ENCODE assay signal across 15 cellular contexts in the genomic region with DNA sequence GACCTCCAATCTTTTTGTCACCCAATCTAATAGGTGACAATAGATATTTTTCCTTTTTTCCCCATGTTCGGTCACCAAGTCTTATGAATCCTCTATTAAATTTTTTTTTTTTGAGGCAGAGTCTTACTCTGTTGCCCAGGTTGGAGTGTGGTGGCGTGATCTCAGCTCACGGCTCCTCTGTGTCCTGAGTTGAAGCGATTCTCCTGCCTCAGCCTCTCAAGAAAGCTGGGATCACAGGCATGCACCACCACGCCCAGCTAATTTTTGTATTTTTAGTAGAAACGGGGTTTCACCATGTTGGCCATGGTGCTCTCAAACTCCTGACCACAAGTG. TPM values are rescaled to one million over a fixed set of nuclear protein-coding genes. Genes with fewer than 3 reads are reported as not detected.
DNase-seq lines count a peak whose midpoint lies in the region; ATAC-seq and TF ChIP-seq lines count a peak whose summit lies in the region.
"Had no signal": no experiment of that assay in that cellular context is flagged by ENCODE, and none has a peak within 500 bp of the region (broad histone marks: within the 10 kb centered on the region; RNA-seq: fewer than 3 reads in every experiment).

No MANE protein-coding gene starts in this region.

- no peak for TF ChIP-seq CTCF in neural progenitor cell (IDR thresholded peaks at IDR 0.05)

- H3K79me2 ChIP-seq in neural progenitor cell (ENCODE audit: low read depth): no peaks in the 10 kb centered on the region

- H3K4me1 Mint-ChIP-seq in CD4-positive, CD25-positive, alpha-beta regulatory T cell: peaks cover 6 to 15% (median 9%) of the 10 kb centered on the region in 4 donors
- peaks cover 15 to 19% (median 16%) of the 10 kb centered on the region in 3 donors for H3K4me1 Mint-ChIP-seq in IgD-negative memory B cell
- H3K4me1 Mint-ChIP-seq in dendritic cell treated with granulocyte-macrophage colony-stimulating factor and Interleukin-4, amounts not matched to agents 40 ng/mL and 50 ng/mL, for 4 days (ENCODE audit: low read depth): peaks cover 28% of the 10 kb centered on the region
- H3K4me1 Mint-ChIP-seq in neural progenitor cell: no peaks in the 10 kb centered on the region

- peak overlapping the region; percentile 71 to 92 (median 74) for H3K27ac Mint-ChIP-seq in CD4-positive, CD25-positive, alpha-beta regulatory T cell
- H3K27ac Mint-ChIP-seq in IgD-negative memory B cell: peak overlapping the region; percentile 57 to 98 (median 75)
- peak overlapping the region; percentile 75 for H3K27ac Mint-ChIP-seq in dendritic cell treated with granulocyte-macrophage colony-stimulating factor and Interleukin-4, amounts not matched to agents 40 ng/mL and 50 ng/mL, for 4 days
- H3K27ac Mint-ChIP-seq in neural progenitor cell: no peak overlapping the region

- H3K27me3 Mint-ChIP-seq in CD4-positive, CD25-positive, alpha-beta regulatory T cell: no peaks in the 10 kb centered on the region
- H3K27me3 Mint-ChIP-seq in IgD-negative memory B cell: no peaks in the 10 kb centered on the region
- H3K27me3 Mint-ChIP-seq in dendritic cell treated with granulocyte-macrophage colony-stimulating factor and Interleukin-4, amounts not matched to agents 40 ng/mL and 50 ng/mL, for 4 days: no peaks in the 10 kb centered on the region
- H3K27me3 Mint-ChIP-seq in neural progenitor cell (ENCODE audit: insufficient read depth, low read depth): peaks cover 5% of the 10 kb centered on the region

- H3K4me3 Mint-ChIP-seq in CD4-positive, CD25-positive, alpha-beta regulatory T cell: peak overlapping the region in 1 of 4 donors; percentile 12
- H3K4me3 Mint-ChIP-seq in IgD-negative memory B cell: peak overlapping the region in 3 of 4 donors; percentile 18 to 85 (median 73)
- peak overlapping the region; percentile 18 for H3K4me3 Mint-ChIP-seq in dendritic cell treated with granulocyte-macrophage colony-stimulating factor and Interleukin-4, amounts not matched to agents 40 ng/mL and 50 ng/mL, for 4 days
- H3K4me3 Mint-ChIP-seq in neural progenitor cell: no peak overlapping the region

- H2AFZ ChIP-seq in neural progenitor cell (replicated peaks): no peak overlapping the region

- no peak overlapping the region for H3K4me2 ChIP-seq in neural progenitor cell

- DNase-seq in CD4-positive, CD25-positive, alpha-beta regulatory T cell: no peak
- no peak for DNase-seq in neural progenitor cell (ENCODE audit: low spot score)
- DNase-seq in NCI-H128 (lab: John Stamatoyannopoulos, UW; ENCODE audit: unreplicated experiment): no peak
- DNase-seq: activated CD4-positive, CD25-positive, alpha-beta regulatory T cell; dorsolateral prefrontal cortex; MM.1S; NCI-H1694 treated with DMSO at 0.1 percent for 48 hours; NCI-H345; Right ventricle myocardium superior; tibial artery had no signal

- H3K9ac ChIP-seq in neural progenitor cell: no peak overlapping the region

- no peak overlapping the region for H3K27ac ChIP-seq in CD4-positive, CD25-positive, alpha-beta regulatory T cell (ENCODE audit: insufficient read depth, low read length, poor library complexity, severe bottlenecking)
- H3K27ac ChIP-seq in neural progenitor cell: no peak overlapping the region
- H3K27ac ChIP-seq: tibial artery had no signal

- peak; percentile 6 for TF ChIP-seq POLR2A in GM19099 (IDR thresholded peaks at IDR 0.05; ENCODE audit: extremely low read depth, insufficient read length, low read depth)

- no peak for ATAC-seq in CD4-positive, CD25-positive, alpha-beta regulatory T cell (ENCODE audit: low read depth in 2 of 2)
- ATAC-seq in HG03280 (IDR thresholded peaks at IDR 0.05; ENCODE audit: unreplicated experiment) (no peak), GM19397 (IDR thresholded peaks at IDR 0.05; ENCODE audit: unreplicated experiment) (no peak)

- peaks cover 7 to 16% of the 10 kb centered on the region in 2 experiments for H3K9me3 ChIP-seq in CD4-positive, CD25-positive, alpha-beta regulatory T cell (ENCODE audit: control insufficient read depth in 2 of 2, low read length in 2 of 2)
- H3K9me3 ChIP-seq in neural progenitor cell (ENCODE audit: low read depth): peaks cover 5% of the 10 kb centered on the region
- H3K9me3 ChIP-seq: tibial artery had no signal

- peaks cover 0 to 2% (median 0%) of the 10 kb centered on the region in 7 donors for H3K9me3 Mint-ChIP-seq in CD4-positive, CD25-positive, alpha-beta regulatory T cell
- H3K9me3 Mint-ChIP-seq in IgD-negative memory B cell: no peaks in the 10 kb centered on the region
- H3K9me3 Mint-ChIP-seq in dendritic cell treated with granulocyte-macrophage colony-stimulating factor and Interleukin-4, amounts not matched to agents 40 ng/mL and 50 ng/mL, for 4 days: no peaks in the 10 kb centered on the region
- H3K9me3 Mint-ChIP-seq in neural progenitor cell: peaks cover 2% of the 10 kb centered on the region

- peaks cover 6% of the 10 kb centered on the region for H3K36me3 ChIP-seq in CD4-positive, CD25-positive, alpha-beta regulatory T cell (ENCODE audit: control insufficient read depth, insufficient read depth, low read length)
- peaks cover 3% of the 10 kb centered on the region for H3K36me3 ChIP-seq in neural progenitor cell

- no peak overlapping the region for H3K4me3 ChIP-seq in CD4-positive, CD25-positive, alpha-beta regulatory T cell (ENCODE audit: low read depth, low read length)
- H3K4me3 ChIP-seq in neural progenitor cell: no peak overlapping the region
- H3K4me3 ChIP-seq: dorsolateral prefrontal cortex, tibial artery had no signal

- H3K27me3 ChIP-seq in CD4-positive, CD25-positive, alpha-beta regulatory T cell (ENCODE audit: control insufficient read depth, insufficient read depth, low read length): no peaks in the 10 kb centered on the region
- H3K27me3 ChIP-seq in neural progenitor cell: no peaks in the 10 kb centered on the region
- H3K27me3 ChIP-seq: dorsolateral prefrontal cortex, tibial artery had no signal

- H3K36me3 Mint-ChIP-seq in CD4-positive, CD25-positive, alpha-beta regulatory T cell: peaks cover 8% of the 10 kb centered on the region
- H3K36me3 Mint-ChIP-seq in IgD-negative memory B cell: peaks cover 4% of the 10 kb centered on the region
- peaks cover 11% of the 10 kb centered on the region for H3K36me3 Mint-ChIP-seq in dendritic cell treated with granulocyte-macrophage colony-stimulating factor and Interleukin-4, amounts not matched to agents 40 ng/mL and 50 ng/mL, for 4 days (ENCODE audit: low read depth)
- H3K36me3 Mint-ChIP-seq in neural progenitor cell: peaks cover 10% of the 10 kb centered on the region

- H4K20me1 ChIP-seq in neural progenitor cell (ENCODE audit: low read depth): no peaks in the 10 kb centered on the region

- intact Hi-C loops in dendritic cell treated with granulocyte-macrophage colony-stimulating factor and Interleukin-4, amounts not matched to agents 40 ng/mL and 50 ng/mL, for 4 days (cut with micrococcal nuclease): no loop called here

- H3F3A ChIP-seq in neural progenitor cell (ENCODE audit: low read depth): no peaks in the 10 kb centered on the region

- no peaks in the 10 kb centered on the region for H3K4me1 ChIP-seq in CD4-positive, CD25-positive, alpha-beta regulatory T cell (ENCODE audit: control insufficient read depth, insufficient read depth, low read length, poor library complexity, severe bottlenecking)
- no peaks in the 10 kb centered on the region for H3K4me1 ChIP-seq in neural progenitor cell

RNA-seq across cellular contexts. Expression of gene MTF1, which starts 42.5 kb away (rescaled TPM):
- 34.1 TPM for total RNA-seq in CD4-positive, CD25-positive, alpha-beta regulatory T cell
- polyA plus RNA-seq in CD4-positive, CD25-positive, alpha-beta regulatory T cell: 10 to 100 TPM; 16.3 to 22.9 (median 18.7) TPM
- 23.6 TPM for polyA plus RNA-seq in IgD-negative memory B cell
- total RNA-seq in neural progenitor cell (ENCODE audit: low replicate concordance): 5.6 and 5.9 TPM in 2 replicates

RNA-seq across cellular contexts. Expression of gene INPP5B, which starts 45.0 kb away (rescaled TPM):
- total RNA-seq in CD4-positive, CD25-positive, alpha-beta regulatory T cell: 23.8 TPM
- polyA plus RNA-seq in CD4-positive, CD25-positive, alpha-beta regulatory T cell: 10 to 100 TPM; 15.4 to 21.1 (median 18.5) TPM
- 24.2 TPM for polyA plus RNA-seq in IgD-negative memory B cell
- 22.0 and 27.2 TPM in 2 replicates for total RNA-seq in neural progenitor cell (ENCODE audit: low replicate concordance)
